1 cellular context compared by ENCODE assay signal in the genomic region with DNA sequence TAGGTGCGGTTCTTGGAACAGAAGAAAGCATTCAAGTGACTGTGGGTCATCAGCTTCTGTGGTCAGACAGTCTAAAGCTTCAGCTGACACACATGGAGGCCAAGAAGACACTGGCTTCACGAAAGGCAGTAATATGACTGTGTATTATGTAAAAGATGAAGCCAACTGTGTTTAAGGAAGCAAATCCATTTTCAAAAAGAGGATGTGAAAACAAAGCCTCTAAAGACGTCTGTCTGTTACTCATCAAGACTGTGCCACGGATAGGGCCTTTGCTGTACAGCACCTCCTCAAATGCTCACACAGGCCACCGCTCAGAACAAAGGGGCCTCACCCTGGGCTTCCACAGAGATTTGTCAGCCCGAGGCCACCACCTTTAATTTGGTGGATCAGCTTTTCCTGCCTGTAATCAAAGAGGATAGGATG.
TF ChIP-seq lines count a peak whose summit lies in the region.

No MANE protein-coding gene starts in this region.

TF ChIP-seq in WTC11, 78 proteins besides CTCF, POLR2A, EP300 and RAD21 (continued from another document):
- TF ChIP-seq, protein P1, sequence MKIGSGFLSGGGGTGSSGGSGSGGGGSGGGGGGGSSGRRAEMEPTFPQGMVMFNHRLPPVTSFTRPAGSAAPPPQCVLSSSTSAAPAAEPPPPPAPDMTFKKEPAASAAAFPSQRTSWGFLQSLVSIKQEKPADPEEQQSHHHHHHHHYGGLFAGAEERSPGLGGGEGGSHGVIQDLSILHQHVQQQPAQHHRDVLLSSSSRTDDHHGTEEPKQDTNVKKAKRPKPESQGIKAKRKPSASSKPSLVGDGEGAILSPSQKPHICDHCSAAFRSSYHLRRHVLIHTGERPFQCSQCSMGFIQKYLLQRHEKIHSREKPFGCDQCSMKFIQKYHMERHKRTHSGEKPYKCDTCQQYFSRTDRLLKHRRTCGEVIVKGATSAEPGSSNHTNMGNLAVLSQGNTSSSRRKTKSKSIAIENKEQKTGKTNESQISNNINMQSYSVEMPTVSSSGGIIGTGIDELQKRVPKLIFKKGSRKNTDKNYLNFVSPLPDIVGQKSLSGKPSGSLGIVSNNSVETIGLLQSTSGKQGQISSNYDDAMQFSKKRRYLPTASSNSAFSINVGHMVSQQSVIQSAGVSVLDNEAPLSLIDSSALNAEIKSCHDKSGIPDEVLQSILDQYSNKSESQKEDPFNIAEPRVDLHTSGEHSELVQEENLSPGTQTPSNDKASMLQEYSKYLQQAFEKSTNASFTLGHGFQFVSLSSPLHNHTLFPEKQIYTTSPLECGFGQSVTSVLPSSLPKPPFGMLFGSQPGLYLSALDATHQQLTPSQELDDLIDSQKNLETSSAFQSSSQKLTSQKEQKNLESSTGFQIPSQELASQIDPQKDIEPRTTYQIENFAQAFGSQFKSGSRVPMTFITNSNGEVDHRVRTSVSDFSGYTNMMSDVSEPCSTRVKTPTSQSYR (CRISPR knock-in tag; IDR thresholded peaks at IDR 0.05) = no peak
- TF ChIP-seq, protein P2, sequence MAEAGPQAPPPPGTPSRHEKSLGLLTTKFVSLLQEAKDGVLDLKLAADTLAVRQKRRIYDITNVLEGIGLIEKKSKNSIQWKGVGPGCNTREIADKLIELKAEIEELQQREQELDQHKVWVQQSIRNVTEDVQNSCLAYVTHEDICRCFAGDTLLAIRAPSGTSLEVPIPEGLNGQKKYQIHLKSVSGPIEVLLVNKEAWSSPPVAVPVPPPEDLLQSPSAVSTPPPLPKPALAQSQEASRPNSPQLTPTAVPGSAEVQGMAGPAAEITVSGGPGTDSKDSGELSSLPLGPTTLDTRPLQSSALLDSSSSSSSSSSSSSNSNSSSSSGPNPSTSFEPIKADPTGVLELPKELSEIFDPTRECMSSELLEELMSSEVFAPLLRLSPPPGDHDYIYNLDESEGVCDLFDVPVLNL (CRISPR knock-in tag; IDR thresholded peaks at IDR 0.05; ENCODE audit: borderline replicate concordance, low read depth) = no peak
- TF ChIP-seq ZNF396 (CRISPR knock-in tag; IDR thresholded peaks at IDR 0.05; ENCODE audit: borderline replicate concordance) (no peak), RELA (CRISPR knock-in tag; IDR thresholded peaks at IDR 0.05; ENCODE audit: borderline replicate concordance) (no peak), TCF7 (CRISPR knock-in tag; IDR thresholded peaks at IDR 0.05; ENCODE audit: low read depth) (no peak), OVOL2 (CRISPR knock-in tag; IDR thresholded peaks at IDR 0.05; ENCODE audit: borderline replicate concordance) (no peak)
- TF ChIP-seq, protein P3, sequence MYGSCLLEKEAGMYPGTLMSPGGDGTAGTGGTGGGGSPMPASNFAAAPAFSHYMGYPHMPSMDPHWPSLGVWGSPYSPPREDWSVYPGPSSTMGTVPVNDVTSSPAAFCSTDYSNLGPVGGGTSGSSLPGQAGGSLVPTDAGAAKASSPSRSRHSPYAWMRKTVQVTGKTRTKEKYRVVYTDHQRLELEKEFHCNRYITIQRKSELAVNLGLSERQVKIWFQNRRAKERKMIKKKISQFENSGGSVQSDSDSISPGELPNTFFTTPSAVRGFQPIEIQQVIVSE (CRISPR knock-in tag; IDR thresholded peaks at IDR 0.05; ENCODE audit: borderline replicate concordance) = no peak
